Comparison of ENCODE assay signal across 10 cellular contexts in genomic region chr16:4850211-4850610, GRCh38. TPM values are rescaled to one million over a fixed set of nuclear protein-coding genes. Genes with fewer than 3 reads are reported as not detected.
A peak's percentile ranks its signal among the peaks of the same experiment; 100 is the strongest.
DNase-seq lines count a peak whose midpoint lies in the region; ATAC-seq and TF ChIP-seq lines count a peak whose summit lies in the region.
"Had no signal": no experiment of that assay in that cellular context is flagged by ENCODE, and none has a peak within 500 bp of the region (broad histone marks: within the 10 kb centered on the region; RNA-seq: fewer than 3 reads in every experiment).

No MANE protein-coding gene starts in this region.

- H4K20me1 ChIP-seq in OCI-LY3 (ENCODE audit: insufficient read depth, low read length), result peaks cover 43% of the 10 kb centered on the region

- no peaks in the 10 kb centered on the region for H3K9me3 ChIP-seq in OCI-LY3 (ENCODE audit: insufficient read depth, low read length)
- no peaks in the 10 kb centered on the region for H3K9me3 ChIP-seq in skeletal muscle tissue (ENCODE audit: control insufficient read depth in 3 of 3, low read length in 3 of 3)
- no peaks in the 10 kb centered on the region for H3K9me3 ChIP-seq in Peyer's patch

- DNase-seq in activated T-cell treated with anti-CD3 and anti-CD28 coated beads, Interleukin-2, amount 50 U/mL, for 72 hours, result no peak
- no peak for DNase-seq in activated T-cell treated with anti-CD3 and anti-CD28 coated beads, Interleukin-2, amount 50 U/mL, for 48 hours
- DNase-seq in fibroblast of pulmonary artery (ENCODE audit: low read depth), result no peak
- DNase-seq in SIG-M5 (lab: John Stamatoyannopoulos, UW), result no peak
- no peak for DNase-seq in stimulated activated naive CD4-positive, alpha-beta T cell (lab: John Stamatoyannopoulos, UW)
- no peak for DNase-seq in Peyer's patch
- DNase-seq: activated naive CD4-positive, alpha-beta T cell treated with anti-CD3 and anti-CD28 coated beads, Interleukin-2, amount 50 U/mL, for 16 hours; stimulated activated naive B cell treated with anti-CD40 and anti-IgM and Interleukin-4, amounts not matched to agents 10 μg/mL and 1 μg/mL and 100 μg/mL, for 72 hours had no signal

- peaks cover 54% of the 10 kb centered on the region for H3K4me1 Mint-ChIP-seq in activated T-cell treated with anti-CD3 and anti-CD28 coated beads, Interleukin-2, amount 50 U/mL, for 72 hours (ENCODE audit: low read depth)

- H2AFZ ChIP-seq in OCI-LY3 (ENCODE audit: low read depth, low read length), result no peak overlapping the region

- H3K27me3 Mint-ChIP-seq in activated T-cell treated with anti-CD3 and anti-CD28 coated beads, Interleukin-2, amount 50 U/mL, for 72 hours (ENCODE audit: low read depth), result no peaks in the 10 kb centered on the region
- H3K27me3 Mint-ChIP-seq: stimulated activated naive B cell treated with anti-CD40 and anti-IgM and Interleukin-4, amounts not matched to agents 10 μg/mL and 1 μg/mL and 100 μg/mL, for 72 hours had no signal

- no peak for TF ChIP-seq POLR2A in Peyer's patch (IDR thresholded peaks at IDR 0.05)

- H3K36me3 ChIP-seq in OCI-LY3 (replicated peaks; ENCODE audit: low read depth, low read length), result peaks cover 13% of the 10 kb centered on the region
- peaks cover 6 to 17% (median 12%) of the 10 kb centered on the region in 3 donors for H3K36me3 ChIP-seq in skeletal muscle tissue (ENCODE audit: control insufficient read depth in 3 of 3, insufficient read depth in 3 of 3, low read length in 3 of 3)
- H3K36me3 ChIP-seq in Peyer's patch, result peaks cover 0 to 23% (median 0%) of the 10 kb centered on the region in 3 donors

- H3K36me3 Mint-ChIP-seq in activated T-cell treated with anti-CD3 and anti-CD28 coated beads, Interleukin-2, amount 50 U/mL, for 72 hours (ENCODE audit: insufficient read depth in 2 of 2), result peaks cover 0 to 10% of the 10 kb centered on the region in 2 donors

- H3K27me3 ChIP-seq in OCI-LY3 (ENCODE audit: low read depth, low read length) (no peaks in the 10 kb centered on the region), skeletal muscle tissue (ENCODE audit: control insufficient read depth in 3 of 3, insufficient read depth in 3 of 3, low read length in 3 of 3) (no peaks in the 10 kb centered on the region), Peyer's patch (no peaks in the 10 kb centered on the region)

- H3K9me3 Mint-ChIP-seq in activated T-cell treated with anti-CD3 and anti-CD28 coated beads, Interleukin-2, amount 50 U/mL, for 72 hours, result no peaks in the 10 kb centered on the region
- H3K9me3 Mint-ChIP-seq: stimulated activated naive B cell treated with anti-CD40 and anti-IgM and Interleukin-4, amounts not matched to agents 10 μg/mL and 1 μg/mL and 100 μg/mL, for 72 hours had no signal

- H3K79me2 ChIP-seq in OCI-LY3 (ENCODE audit: low read length), result peaks cover 77% of the 10 kb centered on the region

- H3K27ac Mint-ChIP-seq in activated T-cell treated with anti-CD3 and anti-CD28 coated beads, Interleukin-2, amount 50 U/mL, for 72 hours, result no peak overlapping the region

- H3K4me3 ChIP-seq in OCI-LY3 (ENCODE audit: low read length) (no peak overlapping the region), fibroblast of pulmonary artery (replicated peaks; ENCODE audit: low read depth, low read length) (peak overlapping the region; percentile 84), skeletal muscle tissue (ENCODE audit: low read length in 3 of 3) (no peak overlapping the region), Peyer's patch (no peak overlapping the region)

- H3K4me1 ChIP-seq in OCI-LY3 (ENCODE audit: low read length), result peaks cover 26% of the 10 kb centered on the region
- H3K4me1 ChIP-seq in skeletal muscle tissue (ENCODE audit: control insufficient read depth in 3 of 3, insufficient read depth in 3 of 3, low read length in 3 of 3), result peaks cover 30 to 42% (median 35%) of the 10 kb centered on the region in 3 donors
- H3K4me1 ChIP-seq in Peyer's patch, result peaks cover 4 to 53% (median 15%) of the 10 kb centered on the region in 4 donors

- H3K27ac ChIP-seq in OCI-LY3 (ENCODE audit: low read length) (no peak overlapping the region), skeletal muscle tissue (ENCODE audit: low read depth, low read length) (no peak overlapping the region), Peyer's patch (no peak overlapping the region)

- H3K4me2 ChIP-seq in OCI-LY3 (ENCODE audit: low read length), result peak overlapping the region; percentile 16; the same call in 1 of the 2 replicates

- peak overlapping the region; percentile 40 to 50 for H3K4me3 Mint-ChIP-seq in activated T-cell treated with anti-CD3 and anti-CD28 coated beads, Interleukin-2, amount 50 U/mL, for 72 hours

- H3K9ac ChIP-seq in OCI-LY3 (ENCODE audit: low read length) (no peak overlapping the region), skeletal muscle tissue (ENCODE audit: low read depth in 1 of 3, low read length in 3 of 3) (peak overlapping the region; percentile 4 to 63 (median 18))

- ATAC-seq in activated T-cell treated with anti-CD3 and anti-CD28 coated beads, Interleukin-2, amount 50 U/mL, for 72 hours (replicated peaks in 1 of 2), result no peak
- ATAC-seq: stimulated activated naive B cell treated with anti-CD40 and anti-IgM and Interleukin-4, amounts not matched to agents 10 μg/mL and 1 μg/mL and 100 μg/mL, for 72 hours had no signal

- TF ChIP-seq CTCF in OCI-LY3 (IDR thresholded peaks at IDR 0.05; ENCODE audit: low read depth, low read length) (no peak), fibroblast of pulmonary artery (IDR thresholded peaks at IDR 0.05; ENCODE audit: low read length, missing control alignments) (no peak), Peyer's patch (IDR thresholded peaks at IDR 0.05) (no peak)

RNA-seq across cellular contexts. Expression of gene UBN1, which starts 2.9 kb away (rescaled TPM):
- total RNA-seq in activated T-cell treated with anti-CD3 and anti-CD28 coated beads, Interleukin-2, amount 50 U/mL, for 72 hours, result 10 to 100 TPM; 32.0 to 36.0 TPM
- total RNA-seq in skeletal muscle tissue (11.0 TPM), Peyer's patch (100 to 1,000 TPM in 1 of 4 donors, 10 to 100 TPM in 3; 56.0 to 119 (median 62.2) TPM)

RNA-seq across cellular contexts. Expression of gene GLYR1, which starts 3.1 kb away (rescaled TPM):
- total RNA-seq in activated T-cell treated with anti-CD3 and anti-CD28 coated beads, Interleukin-2, amount 50 U/mL, for 72 hours, result 10 to 100 TPM; 54.9 to 63.6 TPM
- total RNA-seq in skeletal muscle tissue (25.1 TPM), Peyer's patch (100 to 1,000 TPM in 1 of 4 donors, 10 to 100 TPM in 3; 57.5 to 168 (median 66.9) TPM)

RNA-seq across cellular contexts. Expression of gene ROGDI, which starts 47.8 kb away (rescaled TPM):
- 1 to 10 TPM; 3.7 to 7.4 TPM for total RNA-seq in activated T-cell treated with anti-CD3 and anti-CD28 coated beads, Interleukin-2, amount 50 U/mL, for 72 hours
- total RNA-seq in skeletal muscle tissue (13.0 TPM), Peyer's patch (10 to 100 TPM; 26.3 to 50.1 (median 38.0) TPM)

RNA-seq across cellular contexts. Expression of gene SMIM22, which starts 55.0 kb away (rescaled TPM):
- total RNA-seq in activated T-cell treated with anti-CD3 and anti-CD28 coated beads, Interleukin-2, amount 50 U/mL, for 72 hours, result not detected
- total RNA-seq in skeletal muscle tissue (not detected), Peyer's patch (100 to 1,000 TPM in 3 of 4 donors, 10 to 100 TPM in 1; 90.0 to 306 (median 238) TPM)
